Comparison of ENCODE assay signal across 24 cellular contexts in genomic region chr1:215844777-215845176, GRCh38.
"Had no signal": no experiment of that assay in that cellular context is flagged by ENCODE, and none has a peak within 500 bp of the region (broad histone marks: within the 10 kb centered on the region; RNA-seq: fewer than 3 reads in every experiment).

No MANE protein-coding gene starts in this region.

- H3K9ac ChIP-seq: parathyroid adenoma had no signal

- H3K4me3 ChIP-seq: ascending aorta, left ventricle myocardium inferior, spleen, thoracic aorta, upper lobe of left lung had no signal

- DNase-seq: activated CD4-positive, alpha-beta T cell treated with anti-CD3 and anti-CD28 coated beads for 1 hour; activated CD4-positive, alpha-beta T cell treated with anti-CD3 and anti-CD28 coated beads, Interleukin-2, amount 50 U/mL, for 1 hour; activated gamma-delta T cell treated with Interleukin-2 at 50 U/mL for 16 hours; activated T-cell treated with anti-CD3 and anti-CD28 coated beads, Interleukin-2, amount 50 U/mL, for 1 hour; central memory CD4-positive, alpha-beta T cell; dermis blood vessel endothelial cell; effector CD8-positive, alpha-beta T cell; erythroblast; hippocampal formation; left ventricle myocardium inferior; spleen; stimulated activated CD4-positive, alpha-beta T cell treated with anti-CD3 and anti-CD28 coated beads, Interleukin-4, amount 100 ng/mL, for 1 hour; stimulated activated naive CD4-positive, alpha-beta T cell; T-helper 1 cell; upper lobe of left lung; WERI-Rb-1 had no signal

- FAIRE-seq: frontal cortex, TTC549 had no signal

- H2AFZ ChIP-seq: parathyroid adenoma had no signal

- H3K4me1 Mint-ChIP-seq: activated naive CD4-positive, alpha-beta T cell treated with anti-CD3 and anti-CD28 coated beads, Interleukin-2, amount 50 U/mL, for 24 hours; nephron had no signal

- H3K4me1 ChIP-seq: ascending aorta, left ventricle myocardium inferior, parathyroid adenoma, spleen, upper lobe of left lung had no signal

- H3K4me3 Mint-ChIP-seq: activated naive CD4-positive, alpha-beta T cell treated with anti-CD3 and anti-CD28 coated beads, Interleukin-2, amount 50 U/mL, for 24 hours; nephron had no signal

- H3K9me3 Mint-ChIP-seq: nephron had no signal

- H3K27me3 Mint-ChIP-seq: activated naive CD4-positive, alpha-beta T cell treated with anti-CD3 and anti-CD28 coated beads, Interleukin-2, amount 50 U/mL, for 24 hours had no signal

- H3K27me3 ChIP-seq: ascending aorta, neutrophil, spleen, upper lobe of left lung had no signal

- H3K36me3 Mint-ChIP-seq: activated naive CD4-positive, alpha-beta T cell treated with anti-CD3 and anti-CD28 coated beads, Interleukin-2, amount 50 U/mL, for 24 hours had no signal

- H3K79me2 ChIP-seq: parathyroid adenoma had no signal

- H3K27ac Mint-ChIP-seq: activated naive CD4-positive, alpha-beta T cell treated with anti-CD3 and anti-CD28 coated beads, Interleukin-2, amount 50 U/mL, for 24 hours; nephron had no signal

- H3K36me3 ChIP-seq: ascending aorta, left ventricle myocardium inferior, neutrophil, spleen, thoracic aorta, upper lobe of left lung, WERI-Rb-1 had no signal

- H3K27ac ChIP-seq: ascending aorta, left ventricle myocardium inferior, neutrophil, parathyroid adenoma, spleen, thoracic aorta, upper lobe of left lung, WERI-Rb-1 had no signal

- H3K9me3 ChIP-seq: neutrophil, thoracic aorta, upper lobe of left lung had no signal
